In the genomic region with DNA sequence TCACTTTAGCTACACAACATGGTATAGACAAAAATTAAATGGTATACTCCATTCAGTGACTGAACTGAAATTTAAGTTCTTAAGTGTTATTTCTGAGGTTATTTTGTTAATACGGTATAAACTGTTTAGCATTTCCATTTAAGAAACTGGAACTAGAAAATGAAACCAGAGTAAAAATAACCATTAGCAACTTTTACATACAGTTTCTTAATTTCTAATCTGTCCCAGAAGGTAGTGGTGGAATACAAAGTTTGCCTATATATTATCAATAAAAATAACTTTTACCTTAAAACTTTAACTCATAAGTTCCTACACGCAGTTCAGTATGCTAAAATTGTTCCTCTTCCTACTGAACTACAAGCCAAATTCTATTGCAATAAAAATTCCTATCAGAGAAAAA, we compare ENCODE assay signal across 15 cellular contexts. TPM values are rescaled to one million over a fixed set of nuclear protein-coding genes. Genes with fewer than 3 reads are reported as not detected.
DNase-seq lines count a peak whose midpoint lies in the region; ATAC-seq, FAIRE-seq and TF ChIP-seq lines count a peak whose summit lies in the region.
"Had no signal": no experiment of that assay in that cellular context is flagged by ENCODE, and none has a peak within 500 bp of the region (broad histone marks: within the 10 kb centered on the region; RNA-seq: fewer than 3 reads in every experiment).

No MANE protein-coding gene starts in this region.

- no peak for FAIRE-seq in D721Med (lab: Jason Lieb, UNC)

- H3K9me3 ChIP-seq in DOHH2 (ENCODE audit: control insufficient read depth, insufficient read depth, low read length) (no peaks in the 10 kb centered on the region), upper lobe of right lung (no peaks in the 10 kb centered on the region)

- peak overlapping the region; percentile 48 for H3K4me2 ChIP-seq in DOHH2 (ENCODE audit: low read length)

- H3K27ac Mint-ChIP-seq in activated naive CD8-positive, alpha-beta T cell treated with anti-CD3 and anti-CD28 coated beads, Interleukin-2, amount 50 U/mL, for 24 hours: peak overlapping the region; percentile 67
- H3K27ac Mint-ChIP-seq: activated naive CD4-positive, alpha-beta T cell treated with anti-CD3 and anti-CD28 coated beads, Interleukin-2, amount 50 U/mL, for 72 hours had no signal

- intact Hi-C loops in upper lobe of right lung (cut with DNase I): no loop called here

- H3K27ac ChIP-seq in DOHH2 (ENCODE audit: low read depth, low read length): no peak overlapping the region
- H3K27ac ChIP-seq in upper lobe of right lung: no peak overlapping the region

- ATAC-seq in GM19351 (IDR thresholded peaks at IDR 0.05; ENCODE audit: unreplicated experiment) (peak; percentile 58), HG03196 (IDR thresholded peaks at IDR 0.05; ENCODE audit: unreplicated experiment) (peak; percentile 60), upper lobe of right lung (no peak)
- no peak for ATAC-seq in activated naive CD8-positive, alpha-beta T cell treated with anti-CD3 and anti-CD28 coated beads, Interleukin-2, amount 50 U/mL, for 24 hours
- ATAC-seq: activated naive CD4-positive, alpha-beta T cell treated with anti-CD3 and anti-CD28 coated beads, Interleukin-2, amount 50 U/mL, for 72 hours had no signal

- peaks cover 97% of the 10 kb centered on the region for H3K79me2 ChIP-seq in DOHH2 (ENCODE audit: control insufficient read depth, low read length)

- no peaks in the 10 kb centered on the region for H3K9me3 Mint-ChIP-seq in activated naive CD8-positive, alpha-beta T cell treated with anti-CD3 and anti-CD28 coated beads, Interleukin-2, amount 50 U/mL, for 24 hours
- H3K9me3 Mint-ChIP-seq: activated naive CD4-positive, alpha-beta T cell treated with anti-CD3 and anti-CD28 coated beads, Interleukin-2, amount 50 U/mL, for 72 hours had no signal

- H3K4me3 Mint-ChIP-seq in activated naive CD8-positive, alpha-beta T cell treated with anti-CD3 and anti-CD28 coated beads, Interleukin-2, amount 50 U/mL, for 24 hours: peak overlapping the region; percentile 28

- 0 out of 2 replicates have a peak, but pooled peaks cover 6% of the 10 kb centered on the region for H3F3A ChIP-seq in DOHH2 (ENCODE audit: control insufficient read depth, insufficient read depth)

- DNase-seq in activated naive CD8-positive, alpha-beta T cell treated with anti-CD3 and anti-CD28 coated beads, Interleukin-2, amount 50 U/mL, for 24 hours: no peak
- no peak for DNase-seq in upper lobe of right lung
- no peak for DNase-seq in D721Med (ENCODE audit: insufficient read length, low spot score)
- no peak for DNase-seq in foreskin melanocyte
- no peak for DNase-seq in activated CD8-positive, alpha-beta memory T cell treated with anti-CD3 and anti-CD28 coated beads, Interleukin-2, amount 50 U/mL, for 48 hours
- DNase-seq: activated CD4-positive, alpha-beta T cell treated with anti-CD3 and anti-CD28 coated beads, Interleukin-2, amount 50 U/mL, for 48 hours; mammary epithelial cell; NCI-H1048; NCI-H69; stimulated activated CD4-positive, alpha-beta T cell treated with anti-CD3 and anti-CD28 coated beads, Interleukin-1b, Interleukin-23, amount 100 ng/mL, for 48 hours; substantia nigra had no signal

- H3K4me3 ChIP-seq in DOHH2 (ENCODE audit: low read length): 0 out of 2 replicates have a peak overlapping the region, but pooled peaks have one; percentile 36
- no peak overlapping the region for H3K4me3 ChIP-seq in upper lobe of right lung

- H3K9me2 ChIP-seq in DOHH2 (replicated peaks; ENCODE audit: control insufficient read depth, low read length): no peaks in the 10 kb centered on the region

- peaks cover 42% of the 10 kb centered on the region for H3K36me3 Mint-ChIP-seq in activated naive CD8-positive, alpha-beta T cell treated with anti-CD3 and anti-CD28 coated beads, Interleukin-2, amount 50 U/mL, for 24 hours (ENCODE audit: low read depth)

- TF ChIP-seq CTCF in DOHH2 (IDR thresholded peaks at IDR 0.05; ENCODE audit: low read depth, low read length, poor library complexity, severe bottlenecking) (no peak), upper lobe of right lung (IDR thresholded peaks at IDR 0.05) (no peak), D721Med (IDR thresholded peaks at IDR 0.05; ENCODE audit: insufficient read depth, missing control alignments) (no peak)

- no peaks in the 10 kb centered on the region for H3K27me3 ChIP-seq in DOHH2 (ENCODE audit: control insufficient read depth, low read length)
- H3K27me3 ChIP-seq in upper lobe of right lung: no peaks in the 10 kb centered on the region

- 0 out of 2 replicates have a peak, but pooled peaks cover 3% of the 10 kb centered on the region for H4K20me1 ChIP-seq in DOHH2 (ENCODE audit: control insufficient read depth, insufficient read depth, low read depth, low read length)

- peaks cover 45% of the 10 kb centered on the region for H3K4me1 Mint-ChIP-seq in activated naive CD8-positive, alpha-beta T cell treated with anti-CD3 and anti-CD28 coated beads, Interleukin-2, amount 50 U/mL, for 24 hours

- H3K4me1 ChIP-seq in DOHH2 (ENCODE audit: control insufficient read depth, low read length): peaks cover 28% of the 10 kb centered on the region
- peaks cover 48% of the 10 kb centered on the region for H3K4me1 ChIP-seq in upper lobe of right lung

- H3K36me3 ChIP-seq in DOHH2 (ENCODE audit: control insufficient read depth, low read length) (peaks cover 47% of the 10 kb centered on the region), upper lobe of right lung (peaks cover 25% of the 10 kb centered on the region)

- no peaks in the 10 kb centered on the region for H3K27me3 Mint-ChIP-seq in activated naive CD8-positive, alpha-beta T cell treated with anti-CD3 and anti-CD28 coated beads, Interleukin-2, amount 50 U/mL, for 24 hours

RNA-seq across cellular contexts. Expression of a gene that starts 10.3 kb away (rescaled TPM):
- 112 TPM for total RNA-seq in upper lobe of right lung

Comparison
In these comparisons a context has a peak if more than half of its experiments do, and no peak if none do; other contexts are left out.
1. ATAC-seq: peak in GM19351 (single experiment) and HG03196 (single experiment); none in activated naive CD8-positive, alpha-beta T cell treated with anti-CD3 and anti-CD28 coated beads, Interleukin-2, amount 50 U/mL, for 24 hours (single experiment) and upper lobe of right lung (single experiment).